ENCODE assay signal across 2 cellular contexts in the genomic region with DNA sequence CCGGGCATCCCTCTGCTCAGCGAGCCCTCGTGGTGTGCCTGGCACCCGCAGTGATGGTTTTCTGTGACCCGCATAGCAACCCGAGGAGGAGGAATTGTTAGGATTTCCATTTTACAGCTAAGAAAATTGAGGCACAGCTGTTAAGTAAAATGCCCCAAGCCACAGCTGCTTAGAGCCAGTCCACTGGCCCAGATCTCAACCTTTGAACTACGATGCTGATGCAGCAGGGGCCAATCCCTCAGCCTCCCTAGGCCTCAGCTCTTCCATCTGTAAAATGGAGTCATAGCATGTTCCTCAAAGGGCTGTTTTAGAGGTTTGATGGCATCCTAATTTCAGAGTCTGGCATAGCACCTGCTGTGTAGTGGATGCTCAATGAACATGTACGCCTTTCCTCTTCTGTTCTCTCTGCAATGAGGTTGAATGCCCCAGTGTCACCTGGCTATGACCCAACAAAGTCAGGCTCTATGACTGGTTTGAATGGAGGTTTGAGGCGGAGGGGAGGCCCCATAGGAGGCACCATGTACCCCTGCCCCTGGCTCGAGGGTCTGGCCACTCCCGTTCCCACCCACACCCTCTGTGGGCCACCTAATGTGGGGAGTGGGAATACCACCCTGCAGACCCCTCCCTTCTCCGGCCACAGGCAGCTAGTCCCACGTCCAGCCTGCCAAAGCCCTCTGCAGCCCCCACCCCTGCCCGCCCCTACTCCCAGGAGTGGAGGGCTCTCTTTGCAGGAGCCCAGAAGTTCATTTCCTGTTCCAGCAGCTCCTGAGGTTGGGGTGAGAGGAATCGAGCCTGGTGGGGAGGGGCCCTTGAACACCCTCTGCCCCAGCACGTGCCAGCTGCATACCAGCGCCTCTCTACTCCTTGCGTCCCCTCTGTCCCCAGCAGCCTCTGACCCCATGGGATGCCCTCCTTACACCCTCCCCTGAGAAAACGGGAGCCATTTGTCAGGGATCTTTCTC.
A peak's percentile ranks its signal among the peaks of the same experiment; 100 is the strongest.
TF ChIP-seq lines count a peak whose summit lies in the region.

No MANE protein-coding gene starts in this region.

TF ChIP-seq in GM23338, 12 proteins besides CTCF, POLR2A, EP300 and RAD21 (continues in another document):
- TF ChIP-seq NANOG (IDR thresholded peaks at IDR 0.05; ENCODE audit: borderline replicate concordance) (no peak), ZNF331 (CRISPR knock-in tag; IDR thresholded peaks at IDR 0.05; ENCODE audit: low read depth) (no peak), ZNF114 (CRISPR knock-in tag; IDR thresholded peaks at IDR 0.05) (no peak), JUNB (IDR thresholded peaks at IDR 0.05; ENCODE audit: unreplicated experiment) (no peak), ETS1 (IDR thresholded peaks at IDR 0.05) (no peak), EZH2 (IDR thresholded peaks at IDR 0.05; ENCODE audit: low read depth, unreplicated experiment) (no peak), STAT1 (IDR thresholded peaks at IDR 0.05; ENCODE audit: unreplicated experiment) (no peak), EZH2phosphoT487 (IDR thresholded peaks at IDR 0.05; ENCODE audit: unreplicated experiment) (no peak), REST (IDR thresholded peaks at IDR 0.05; ENCODE audit: unreplicated experiment) (no peak)

TF ChIP-seq in K562, 482 proteins besides CTCF, POLR2A, EP300 and RAD21:
- TF ChIP-seq RBM25 (IDR thresholded peaks at IDR 0.05; ENCODE audit: low read depth, low read length, severe bottlenecking) (peak; percentile 55), CEBPG (CRISPR knock-in tag; IDR thresholded peaks at IDR 0.05) (no peak), CEBPG (tag; conservative IDR thresholded peaks at IDR 0.05 in 1 of 2, IDR thresholded peaks at IDR 0.05 in 1 of 2) (no peak)
